In genomic region chr5:159849437-159850191, GRCh38 we compare ENCODE assay signal across 12 cellular contexts.
DNase-seq lines count a peak whose midpoint lies in the region; ATAC-seq and TF ChIP-seq lines count a peak whose summit lies in the region.
"Had no signal": no experiment of that assay in that cellular context is flagged by ENCODE, and none has a peak within 500 bp of the region (broad histone marks: within the 10 kb centered on the region; RNA-seq: fewer than 3 reads in every experiment).

No MANE protein-coding gene starts in this region.

- H3K79me2 ChIP-seq in fibroblast of lung (ENCODE audit: control insufficient read depth, insufficient read depth, low read length) = no peaks in the 10 kb centered on the region

- no peak for ATAC-seq in HG03521 (IDR thresholded peaks at IDR 0.05; ENCODE audit: unreplicated experiment)

- H3K4me2 ChIP-seq in fibroblast of lung (ENCODE audit: extremely low read depth, insufficient read depth, low read length) = no peak overlapping the region
- peak overlapping the region; percentile 68 for H3K4me2 ChIP-seq in skeletal muscle satellite cell (ENCODE audit: low read length)

- H3K9me3 ChIP-seq in fibroblast of lung (ENCODE audit: control insufficient read depth, insufficient read depth, low read depth, low read length) (no peaks in the 10 kb centered on the region), skeletal muscle satellite cell (replicated peaks; ENCODE audit: low read length) (no peaks in the 10 kb centered on the region)

- DNase-seq in EL (peak; percentile 88), RPMI7951 (ENCODE audit: low read depth) (peak; percentile 81), fibroblast of lung (ENCODE audit: low read depth in 2 of 2) (peak; percentile 70 to 91), DMS153 (lab: John Stamatoyannopoulos, UW) (no peak), NOMO-1 (lab: John Stamatoyannopoulos, UW; ENCODE audit: unreplicated experiment in 2 of 2) (no peak), substantia nigra (lab: John Stamatoyannopoulos, UW) (no peak)
- DNase-seq: activated CD4-positive, alpha-beta T cell treated with anti-CD3 and anti-CD28 coated beads for 1 hour; DND-41; Kasumi-1; midbrain had no signal

- H3K9ac ChIP-seq in fibroblast of lung (ENCODE audit: insufficient read depth, low read length) (no peak overlapping the region), skeletal muscle satellite cell (ENCODE audit: low read depth, low read length) (peak overlapping the region; percentile 41)

- H3K4me1 ChIP-seq in fibroblast of lung (ENCODE audit: control insufficient read depth, extremely low read depth, insufficient read depth, low read length) (peaks cover 5% of the 10 kb centered on the region), skeletal muscle satellite cell (ENCODE audit: control insufficient read depth, insufficient read depth, low read length) (peaks cover 32% of the 10 kb centered on the region)

- H3K27me3 ChIP-seq in fibroblast of lung (ENCODE audit: control insufficient read depth, insufficient read depth, low read length) (no peaks in the 10 kb centered on the region), skeletal muscle satellite cell (ENCODE audit: control insufficient read depth, insufficient read depth, low read length) (no peaks in the 10 kb centered on the region)

- no peak overlapping the region for H3K4me3 ChIP-seq in fibroblast of lung (replicated peaks in 1 of 4; ENCODE audit: control extremely low read depth in 1 of 4, insufficient read depth in 1 of 4, low read depth in 3 of 4, low read length in 4 of 4)
- H3K4me3 ChIP-seq in skeletal muscle satellite cell (ENCODE audit: low read length) = peak overlapping the region; percentile 24

- no peak overlapping the region for H3K27ac ChIP-seq in fibroblast of lung (ENCODE audit: insufficient read depth, low read length)
- H3K27ac ChIP-seq in substantia nigra (ENCODE audit: low read depth, low read length, poor library complexity, severe bottlenecking) = no peak overlapping the region

- H3K36me3 ChIP-seq in fibroblast of lung (ENCODE audit: control insufficient read depth, insufficient read depth, low read length) = no peaks in the 10 kb centered on the region
- no peaks in the 10 kb centered on the region for H3K36me3 ChIP-seq in skeletal muscle satellite cell (ENCODE audit: insufficient read depth, low read length)

- no peak overlapping the region for H2AFZ ChIP-seq in fibroblast of lung (ENCODE audit: low read length)

- no peaks in the 10 kb centered on the region for H4K20me1 ChIP-seq in fibroblast of lung (ENCODE audit: control insufficient read depth, extremely low read depth, insufficient read depth, low read length)

- TF ChIP-seq CTCF in fibroblast of lung (conservative IDR thresholded peaks at IDR 0.05 in 1 of 2, IDR thresholded peaks at IDR 0.05 in 1 of 2; ENCODE audit: low read depth in 1 of 2, low read length in 2 of 2) = no peak

Comparison
In these comparisons a context has a peak if more than half of its experiments do, and no peak if none do; other contexts are left out.
1. DNase-seq: peak in EL (single experiment), RPMI7951 (single experiment) and fibroblast of lung (2 of 2); none in DMS153 (single experiment), NOMO-1 (0 of 2) and substantia nigra (0 of 49).